In genomic region chr10:83522881-83523386, GRCh38 we compare ENCODE assay signal across 17 cellular contexts.
DNase-seq lines count a peak whose midpoint lies in the region; ATAC-seq and TF ChIP-seq lines count a peak whose summit lies in the region.
"Had no signal": no experiment of that assay in that cellular context is flagged by ENCODE, and none has a peak within 500 bp of the region (broad histone marks: within the 10 kb centered on the region; RNA-seq: fewer than 3 reads in every experiment).

No MANE protein-coding gene starts in this region.

- no peak overlapping the region for H3K4me3 ChIP-seq in gastroesophageal sphincter
- H3K4me3 ChIP-seq: A549, coronary artery, esophagus squamous epithelium had no signal

- H3K36me3 Mint-ChIP-seq in nephron (ENCODE audit: low read depth) (no peaks in the 10 kb centered on the region), glutamatergic neuron (ENCODE audit: unreplicated experiment) (peaks cover 11% of the 10 kb centered on the region)
- H3K36me3 Mint-ChIP-seq in T-helper 2 cell treated with Interferon-gamma antibody and Interleukin-4, amounts not matched to agents 5 μg/mL and 100 μg/mL, for 36 hours (ENCODE audit: low read depth), result no peaks in the 10 kb centered on the region

- H3K27ac Mint-ChIP-seq in nephron, result peak overlapping the region; percentile 56 to 76 (median 69)
- no peak overlapping the region for H3K27ac Mint-ChIP-seq in T-helper 2 cell treated with Interferon-gamma antibody and Interleukin-4, amounts not matched to agents 5 μg/mL and 100 μg/mL, for 36 hours
- no peak overlapping the region for H3K27ac Mint-ChIP-seq in glutamatergic neuron (ENCODE audit: unreplicated experiment)

- in situ Hi-C loops in ACHN (cut with HindIII; ENCODE audit: low pct_ligation_motif_present, low pct_unique_long_range_greater_than_20kb, low sequenced_read_pairs), result no loop called here

- peaks cover 0 to 19% (median 0%) of the 10 kb centered on the region in 3 donors for H3K9me3 ChIP-seq in gastroesophageal sphincter

- H3K27me3 ChIP-seq in gastroesophageal sphincter, result no peaks in the 10 kb centered on the region
- H3K27me3 ChIP-seq: esophagus squamous epithelium had no signal

- H3K36me3 ChIP-seq in gastroesophageal sphincter, result no peaks in the 10 kb centered on the region
- H3K36me3 ChIP-seq: esophagus squamous epithelium, WERI-Rb-1 had no signal

- H3K9me3 Mint-ChIP-seq in nephron (peaks cover 11% of the 10 kb centered on the region), glutamatergic neuron (ENCODE audit: unreplicated experiment) (peaks cover 13% of the 10 kb centered on the region)
- H3K9me3 Mint-ChIP-seq in T-helper 2 cell treated with Interferon-gamma antibody and Interleukin-4, amounts not matched to agents 5 μg/mL and 100 μg/mL, for 36 hours, result peaks cover 35% of the 10 kb centered on the region

- no peaks in the 10 kb centered on the region for H3K27me3 Mint-ChIP-seq in nephron (ENCODE audit: low read depth)
- H3K27me3 Mint-ChIP-seq in T-helper 2 cell treated with Interferon-gamma antibody and Interleukin-4, amounts not matched to agents 5 μg/mL and 100 μg/mL, for 36 hours (ENCODE audit: low read depth), result no peaks in the 10 kb centered on the region
- H3K27me3 Mint-ChIP-seq in glutamatergic neuron (ENCODE audit: unreplicated experiment), result peaks cover 2% of the 10 kb centered on the region

- H3K4me1 Mint-ChIP-seq in nephron (peaks cover 32% of the 10 kb centered on the region), glutamatergic neuron (ENCODE audit: low read depth, unreplicated experiment) (no peaks in the 10 kb centered on the region)
- no peaks in the 10 kb centered on the region for H3K4me1 Mint-ChIP-seq in T-helper 2 cell treated with Interferon-gamma antibody and Interleukin-4, amounts not matched to agents 5 μg/mL and 100 μg/mL, for 36 hours (ENCODE audit: low read depth)

- no peak for ATAC-seq in SK-N-SH treated with all-trans-retinoic acid at 6 μM for 48 hours
- ATAC-seq in gastroesophageal sphincter, result peak; percentile 72
- ATAC-seq in GM21576 (IDR thresholded peaks at IDR 0.05; ENCODE audit: unreplicated experiment), result no peak
- ATAC-seq: A549, sciatic nerve had no signal

- DNase-seq in ACHN, result peak; percentile 10
- no peak for DNase-seq in T-helper 2 cell treated with Interferon-gamma antibody and Interleukin-4, amounts not matched to agents 5 μg/mL and 100 μg/mL, for 36 hours (ENCODE audit: low spot score)
- no peak for DNase-seq in glutamatergic neuron
- no peak for DNase-seq in NCI-H2196 treated with DMSO at 0.1 percent for 48 hours (lab: John Stamatoyannopoulos, UW; ENCODE audit: unreplicated experiment)
- DNase-seq: activated naive CD4-positive, alpha-beta T cell; DMS153; esophagus squamous epithelium; MV-4-11; NCI-H2171; WERI-Rb-1 had no signal

- WGBS in gastroesophageal sphincter (ENCODE audit: low coverage in 1 of 2), 2 donors, result 0 to 47% methylated on average over 2 to 3 of the region's 3 CpGs

- no peaks in the 10 kb centered on the region for H3K4me1 ChIP-seq in gastroesophageal sphincter
- H3K4me1 ChIP-seq: A549, esophagus squamous epithelium had no signal

- no peak for TF ChIP-seq EP300 in gastroesophageal sphincter (IDR thresholded peaks at IDR 0.05)

- H3K4me3 Mint-ChIP-seq in nephron, result peak overlapping the region in 1 of 3 experiments; percentile 23
- H3K4me3 Mint-ChIP-seq in T-helper 2 cell treated with Interferon-gamma antibody and Interleukin-4, amounts not matched to agents 5 μg/mL and 100 μg/mL, for 36 hours, result no peak overlapping the region
- no peak overlapping the region for H3K4me3 Mint-ChIP-seq in glutamatergic neuron (ENCODE audit: unreplicated experiment)

- TF ChIP-seq POLR2A in gastroesophageal sphincter (IDR thresholded peaks at IDR 0.05), result no peak

- no peak for TF ChIP-seq CTCF in gastroesophageal sphincter (IDR thresholded peaks at IDR 0.05)
- TF ChIP-seq CTCF in nephron (IDR thresholded peaks at IDR 0.05; ENCODE audit: unreplicated experiment in 3 of 3), result no peak
- TF ChIP-seq CTCF in glutamatergic neuron (IDR thresholded peaks at IDR 0.05; ENCODE audit: partially characterized antibody, unreplicated experiment), result no peak

- H3K27ac ChIP-seq in gastroesophageal sphincter, result no peak overlapping the region
- H3K27ac ChIP-seq: A549, coronary artery, esophagus squamous epithelium, WERI-Rb-1 had no signal

TF ChIP-seq in SK-N-SH treated with all-trans-retinoic acid at 6 μM for 48 hours, 23 proteins besides CTCF, POLR2A, EP300 and RAD21:
- TF ChIP-seq ISL1 (CRISPR knock-in tag; IDR thresholded peaks at IDR 0.05) (peak; percentile 88), GLIS3 (CRISPR knock-in tag; IDR thresholded peaks at IDR 0.05) (no peak), CREB5 (CRISPR knock-in tag; IDR thresholded peaks at IDR 0.05; ENCODE audit: low read depth) (peak; percentile 89)

Comparison
In these comparisons a context has a peak if more than half of its experiments do, and no peak if none do; other contexts are left out.
1. H3K27ac Mint-ChIP-seq: peak in nephron (3 of 3); none in T-helper 2 cell treated with Interferon-gamma antibody and Interleukin-4, amounts not matched to agents 5 μg/mL and 100 μg/mL, for 36 hours (single experiment) and glutamatergic neuron (single experiment).